ENCODE assay signal across 1 cellular context in genomic region chr17:5819396-5819795, GRCh38.
TF ChIP-seq lines count a peak whose summit lies in the region.

No MANE protein-coding gene starts in this region.

TF ChIP-seq in endothelial cell of umbilical vein, 7 proteins besides CTCF, POLR2A, EP300 and RAD21:
- no peak for TF ChIP-seq FOS (IDR thresholded peaks at IDR 0.05; ENCODE audit: borderline replicate concordance, insufficient read depth, low read length)
- TF ChIP-seq JUN (IDR thresholded peaks at IDR 0.05; ENCODE audit: borderline replicate concordance, insufficient read depth, insufficient read length, low read depth), result no peak
- TF ChIP-seq MAX (IDR thresholded peaks at IDR 0.05; ENCODE audit: insufficient read depth, insufficient read length), result no peak
- TF ChIP-seq EZH2 (IDR thresholded peaks at IDR 0.05; ENCODE audit: borderline replicate concordance, low read depth, low read length, severe bottlenecking), result no peak
- no peak for TF ChIP-seq GATA2 (IDR thresholded peaks at IDR 0.05; ENCODE audit: insufficient read depth, insufficient read length, low read depth, low read length)
- no peak for TF ChIP-seq POLR2AphosphoS5 (IDR thresholded peaks at IDR 0.05; ENCODE audit: insufficient read depth, low read depth, low read length)
- no peak for TF ChIP-seq MYC (IDR thresholded peaks at IDR 0.05; ENCODE audit: low read depth, low read length)
TF ChIP-seq in endothelial cell of umbilical vein: peak in this region for 0.
